Comparison of ENCODE assay signal across 11 cellular contexts in genomic region chr4:40305329-40306193, GRCh38. TPM values are rescaled to one million over a fixed set of nuclear protein-coding genes. Genes with fewer than 3 reads are reported as not detected.
DNase-seq lines count a peak whose midpoint lies in the region; ATAC-seq and TF ChIP-seq lines count a peak whose summit lies in the region.
"Had no signal": no experiment of that assay in that cellular context is flagged by ENCODE, and none has a peak within 500 bp of the region (broad histone marks: within the 10 kb centered on the region; RNA-seq: fewer than 3 reads in every experiment).

No MANE protein-coding gene starts in this region.

- peaks cover 72 to 79% of the 10 kb centered on the region in 2 donors for H3K4me1 Mint-ChIP-seq in natural killer cell treated with Interleukin-12 subunit alpha and Interleukin-12 subunit beta and Interleukin-15 and Interleukin-18, amount 100 ng/mL, for 72 hours (ENCODE audit: low read depth in 2 of 2)

- DNase-seq in natural killer cell treated with Interleukin-12 subunit alpha and Interleukin-12 subunit beta and Interleukin-15 and Interleukin-18, amount 100 ng/mL, for 72 hours (ENCODE audit: low spot score): peak; percentile 83
- DNase-seq in NCI-H69 (lab: John Stamatoyannopoulos, UW) (no peak), NCI-H748 treated with DMSO at 0.1 percent for 48 hours (lab: John Stamatoyannopoulos, UW) (no peak), SIG-M5 (lab: John Stamatoyannopoulos, UW) (no peak), middle frontal gyrus (ENCODE audit: extremely low spot score, low spot score) (no peak)
- DNase-seq: HCEC 1CT had no signal

- peaks cover 15% of the 10 kb centered on the region for H3K36me3 Mint-ChIP-seq in natural killer cell treated with Interleukin-12 subunit alpha and Interleukin-12 subunit beta and Interleukin-15 and Interleukin-18, amount 100 ng/mL, for 72 hours

- peak overlapping the region; percentile 83 for H3K4me3 Mint-ChIP-seq in natural killer cell treated with Interleukin-12 subunit alpha and Interleukin-12 subunit beta and Interleukin-15 and Interleukin-18, amount 100 ng/mL, for 72 hours

- 0 out of 2 replicates have a peak, but pooled peaks have one; percentile 41 for TF ChIP-seq POLR2A in Raji (IDR thresholded peaks at IDR 0.05; ENCODE audit: insufficient read depth, low read depth, low read length)

- peak overlapping the region; percentile 86 to 97 for H3K27ac Mint-ChIP-seq in natural killer cell treated with Interleukin-12 subunit alpha and Interleukin-12 subunit beta and Interleukin-15 and Interleukin-18, amount 100 ng/mL, for 72 hours

- H3K9me3 Mint-ChIP-seq in natural killer cell treated with Interleukin-12 subunit alpha and Interleukin-12 subunit beta and Interleukin-15 and Interleukin-18, amount 100 ng/mL, for 72 hours: peaks cover 4% of the 10 kb centered on the region

- H3K27me3 Mint-ChIP-seq in natural killer cell treated with Interleukin-12 subunit alpha and Interleukin-12 subunit beta and Interleukin-15 and Interleukin-18, amount 100 ng/mL, for 72 hours: no peaks in the 10 kb centered on the region

- ATAC-seq in GM18511 (IDR thresholded peaks at IDR 0.05; ENCODE audit: unreplicated experiment) (peak; percentile 59), HG02571 (IDR thresholded peaks at IDR 0.05; ENCODE audit: unreplicated experiment) (peak; percentile 27)
- ATAC-seq in natural killer cell treated with Interleukin-12 subunit alpha and Interleukin-12 subunit beta and Interleukin-15 and Interleukin-18, amount 100 ng/mL, for 72 hours: peak; percentile 83 to 88
- ATAC-seq: esophagus mucosa had no signal

RNA-seq across cellular contexts. Expression of gene CHRNA9, which starts 29.6 kb away (rescaled TPM):
- total RNA-seq in natural killer cell treated with Interleukin-12 subunit alpha and Interleukin-12 subunit beta and Interleukin-15 and Interleukin-18, amount 100 ng/mL, for 72 hours: not detected
- total RNA-seq: esophagus mucosa; T-helper 1 cell treated with Interleukin-12 subunit alpha and Interleukin-12 subunit beta and Interleukin-4 antibody, amounts not matched to agents 30 ng/mL and 1 ng/mL, for 36 hours had no signal

Comparison
In these comparisons a context has a peak if more than half of its experiments do, and no peak if none do; other contexts are left out.
1. ATAC-seq: peak in every context shown above with its lines; median percentile 86 in natural killer cell treated with Interleukin-12 subunit alpha and Interleukin-12 subunit beta and Interleukin-15 and Interleukin-18, amount 100 ng/mL, for 72 hours; 59 in GM18511; 27 in HG02571.